1 cellular context compared by ENCODE assay signal in the genomic region with DNA sequence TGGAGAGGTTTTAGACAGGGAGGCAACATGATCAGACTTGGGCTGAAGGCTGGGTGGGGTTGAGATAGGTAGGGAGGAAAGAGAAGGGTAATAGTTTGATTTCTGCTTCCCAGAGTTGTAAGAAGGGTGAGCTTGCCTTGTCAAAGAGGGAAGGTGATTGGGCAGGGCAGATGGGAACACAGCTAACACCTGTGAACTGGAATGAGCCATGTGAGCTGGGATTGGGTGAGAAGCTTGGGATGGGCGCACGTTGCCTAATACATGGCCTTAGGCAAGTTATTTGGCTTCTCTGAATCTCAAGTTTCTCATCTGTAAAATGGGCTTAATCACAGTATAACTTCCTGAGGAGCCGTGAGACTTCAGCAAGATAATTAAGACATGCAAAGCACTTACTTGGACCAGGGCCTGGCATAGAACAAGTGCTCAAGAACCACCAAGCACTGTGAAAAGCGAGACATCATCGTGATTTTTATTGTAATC.
A peak's percentile ranks its signal among the peaks of the same experiment; 100 is the strongest.
TF ChIP-seq lines count a peak whose summit lies in the region.

No MANE protein-coding gene starts in this region.

TF ChIP-seq in HEK293, 187 proteins besides CTCF, POLR2A, EP300 and RAD21 (continued from another document):
- TF ChIP-seq, protein P1, sequence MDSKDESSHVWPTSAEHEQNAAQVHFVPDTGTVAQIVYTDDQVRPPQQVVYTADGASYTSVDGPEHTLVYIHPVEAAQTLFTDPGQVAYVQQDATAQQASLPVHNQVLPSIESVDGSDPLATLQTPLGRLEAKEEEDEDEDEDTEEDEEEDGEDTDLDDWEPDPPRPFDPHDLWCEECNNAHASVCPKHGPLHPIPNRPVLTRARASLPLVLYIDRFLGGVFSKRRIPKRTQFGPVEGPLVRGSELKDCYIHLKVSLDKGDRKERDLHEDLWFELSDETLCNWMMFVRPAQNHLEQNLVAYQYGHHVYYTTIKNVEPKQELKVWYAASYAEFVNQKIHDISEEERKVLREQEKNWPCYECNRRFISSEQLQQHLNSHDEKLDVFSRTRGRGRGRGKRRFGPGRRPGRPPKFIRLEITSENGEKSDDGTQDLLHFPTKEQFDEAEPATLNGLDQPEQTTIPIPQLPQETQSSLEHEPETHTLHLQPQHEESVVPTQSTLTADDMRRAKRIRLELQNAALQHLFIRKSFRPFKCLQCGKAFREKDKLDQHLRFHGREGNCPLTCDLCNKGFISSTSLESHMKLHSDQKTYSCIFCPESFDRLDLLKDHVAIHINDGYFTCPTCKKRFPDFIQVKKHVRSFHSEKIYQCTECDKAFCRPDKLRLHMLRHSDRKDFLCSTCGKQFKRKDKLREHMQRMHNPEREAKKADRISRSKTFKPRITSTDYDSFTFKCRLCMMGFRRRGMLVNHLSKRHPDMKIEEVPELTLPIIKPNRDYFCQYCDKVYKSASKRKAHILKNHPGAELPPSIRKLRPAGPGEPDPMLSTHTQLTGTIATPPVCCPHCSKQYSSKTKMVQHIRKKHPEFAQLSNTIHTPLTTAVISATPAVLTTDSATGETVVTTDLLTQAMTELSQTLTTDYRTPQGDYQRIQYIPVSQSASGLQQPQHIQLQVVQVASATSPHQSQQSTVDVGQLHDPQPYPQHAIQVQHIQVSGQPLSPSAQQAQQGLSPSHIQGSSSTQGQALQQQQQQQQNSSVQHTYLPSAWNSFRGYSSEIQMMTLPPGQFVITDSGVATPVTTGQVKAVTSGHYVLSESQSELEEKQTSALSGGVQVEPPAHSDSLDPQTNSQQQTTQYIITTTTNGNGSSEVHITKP (tag by site-specific recombination; IDR thresholded peaks at IDR 0.05), result 0 out of 2 replicates have a peak, but pooled peaks have one; percentile 12
- no peak for TF ChIP-seq ZNF157 (tag by site-specific recombination; IDR thresholded peaks at IDR 0.05)
- no peak for TF ChIP-seq ZBTB17 (tag by site-specific recombination; IDR thresholded peaks at IDR 0.05)
- TF ChIP-seq ZNF530 (tag by site-specific recombination; IDR thresholded peaks at IDR 0.05; ENCODE audit: low read depth), result no peak
- no peak for TF ChIP-seq ZNF830 (tag by site-specific recombination; IDR thresholded peaks at IDR 0.05; ENCODE audit: low read depth)
